In genomic region chr6:31068738-31069340, GRCh38 we compare ENCODE assay signal across 8 cellular contexts. TPM values are rescaled to one million over a fixed set of nuclear protein-coding genes. Genes with fewer than 3 reads are reported as not detected.
DNase-seq lines count a peak whose midpoint lies in the region; ATAC-seq and TF ChIP-seq lines count a peak whose summit lies in the region.

No MANE protein-coding gene starts in this region.

- peaks cover 3% of the 10 kb centered on the region; the same call in 1 of the 2 replicates for H3F3A ChIP-seq in PC-9 (ENCODE audit: insufficient read depth, low read depth)

- TF ChIP-seq CTCF in PC-9 (conservative IDR thresholded peaks at IDR 0.05) = peak; percentile 94

- no peaks in the 10 kb centered on the region for H3K9me2 ChIP-seq in PC-9 (ENCODE audit: insufficient read depth)

- H3K4me3 ChIP-seq in PC-9 = no peak overlapping the region

- DNase-seq in DMS79 (lab: John Stamatoyannopoulos, UW) (peak; percentile 11), HUDEP-2 (lab: John Stamatoyannopoulos, UW; ENCODE audit: unreplicated experiment in 76 of 76) (peak in 69 of 76 experiments; percentile 10 to 83 (median 58)), PC-9 (peak; percentile 61 to 80), activated T-cell treated with anti-CD3 and anti-CD28 coated beads for 48 hours (ENCODE audit: low read depth) (peak; percentile 58), fibroblast of gingiva (ENCODE audit: low read depth) (peak; percentile 69)
- peak; percentile 67 for DNase-seq in natural killer cell treated with Interleukin-12 subunit alpha and Interleukin-12 subunit beta and Interleukin-15 and Interleukin-18, amount 100 ng/mL, for 72 hours (ENCODE audit: low spot score)
- DNase-seq in stimulated activated naive CD4-positive, alpha-beta T cell treated with Interleukin-2 at 50 U/mL for 16 hours (lab: John Stamatoyannopoulos, UW) = peak; percentile 67

- intact Hi-C loops in PC-9 (cut with micrococcal nuclease; ENCODE audit: unreplicated experiment) = no loop called here

- POLR2A ChIA-PET in PC-9 (lab: Charles Lee; ENCODE audit: unreplicated experiment) = no interaction called here

- no TSS peak for BruUV-seq in PC-9 (replicated peaks; lab: Mats Ljungman, UMichigan)

- H2AFZ ChIP-seq in PC-9 = no peak overlapping the region

- H3K4me2 ChIP-seq in PC-9 = no peak overlapping the region

- no peaks in the 10 kb centered on the region for H3K27me3 Mint-ChIP-seq in natural killer cell treated with Interleukin-12 subunit alpha and Interleukin-12 subunit beta and Interleukin-15 and Interleukin-18, amount 100 ng/mL, for 72 hours

- H3K4me1 ChIP-seq in PC-9 (replicated peaks; ENCODE audit: insufficient read depth) = peaks cover 3% of the 10 kb centered on the region; the same call in 1 of the 2 replicates

- H4K20me1 ChIP-seq in PC-9 (ENCODE audit: insufficient read depth) = no peaks in the 10 kb centered on the region

- no peaks in the 10 kb centered on the region for H3K79me2 ChIP-seq in PC-9 (ENCODE audit: low read depth)

- CTCF ChIA-PET in PC-9 (lab: Charles Lee) = interaction anchor here (0.6 to 3.3 kb wide), 6 partner anchors 19 to 994 kb away, joined by 3 to 69 read pairs (median 4); partner anchors contain the start of gene VARS2

- no peaks in the 10 kb centered on the region for H3K9me3 Mint-ChIP-seq in natural killer cell treated with Interleukin-12 subunit alpha and Interleukin-12 subunit beta and Interleukin-15 and Interleukin-18, amount 100 ng/mL, for 72 hours

- no peaks in the 10 kb centered on the region for H3K4me1 Mint-ChIP-seq in natural killer cell treated with Interleukin-12 subunit alpha and Interleukin-12 subunit beta and Interleukin-15 and Interleukin-18, amount 100 ng/mL, for 72 hours (ENCODE audit: low read depth in 2 of 2)

- H3K36me3 ChIP-seq in PC-9 (ENCODE audit: low read depth) = no peaks in the 10 kb centered on the region

- no peaks in the 10 kb centered on the region for H3K9me3 ChIP-seq in PC-9 (ENCODE audit: insufficient read depth, low read depth)

- peak; percentile 73 to 86 for ATAC-seq in natural killer cell treated with Interleukin-12 subunit alpha and Interleukin-12 subunit beta and Interleukin-15 and Interleukin-18, amount 100 ng/mL, for 72 hours
- ATAC-seq in GM19324 (IDR thresholded peaks at IDR 0.05; ENCODE audit: low FRiP score, unreplicated experiment) = no peak

- no peaks in the 10 kb centered on the region for H3K36me3 Mint-ChIP-seq in natural killer cell treated with Interleukin-12 subunit alpha and Interleukin-12 subunit beta and Interleukin-15 and Interleukin-18, amount 100 ng/mL, for 72 hours

- H3K27ac ChIP-seq in PC-9 = no peak overlapping the region

- no peaks in the 10 kb centered on the region for H3K27me3 ChIP-seq in PC-9 (ENCODE audit: insufficient read depth, low read depth)

- no peak overlapping the region for H3K27ac Mint-ChIP-seq in natural killer cell treated with Interleukin-12 subunit alpha and Interleukin-12 subunit beta and Interleukin-15 and Interleukin-18, amount 100 ng/mL, for 72 hours

- no peak overlapping the region for H3K4me3 Mint-ChIP-seq in natural killer cell treated with Interleukin-12 subunit alpha and Interleukin-12 subunit beta and Interleukin-15 and Interleukin-18, amount 100 ng/mL, for 72 hours

RNA-seq across cellular contexts. Expression of gene C6orf15, which starts 43.5 kb away (rescaled TPM):
- 21.1 and 21.6 TPM in 2 replicates for total RNA-seq in PC-9 (2021)
- not detected for total RNA-seq in natural killer cell treated with Interleukin-12 subunit alpha and Interleukin-12 subunit beta and Interleukin-15 and Interleukin-18, amount 100 ng/mL, for 72 hours

RNA-seq across cellular contexts. Expression of gene PSORS1C1, which starts 45.8 kb away (rescaled TPM):
- total RNA-seq in PC-9 (2021) = 29.2 and 34.2 TPM in 2 replicates
- not detected for total RNA-seq in natural killer cell treated with Interleukin-12 subunit alpha and Interleukin-12 subunit beta and Interleukin-15 and Interleukin-18, amount 100 ng/mL, for 72 hours

RNA-seq across cellular contexts. Expression of gene CDSN, which starts 51.4 kb away (rescaled TPM):
- 1.0 and 1.9 TPM in 2 replicates for total RNA-seq in PC-9 (2021)
- total RNA-seq in natural killer cell treated with Interleukin-12 subunit alpha and Interleukin-12 subunit beta and Interleukin-15 and Interleukin-18, amount 100 ng/mL, for 72 hours = not detected

RNA-seq across cellular contexts. Expression of gene MUC22, which starts 58.6 kb away (rescaled TPM):
- not detected in 2 replicates for total RNA-seq in PC-9 (2021)
- not detected for total RNA-seq in natural killer cell treated with Interleukin-12 subunit alpha and Interleukin-12 subunit beta and Interleukin-15 and Interleukin-18, amount 100 ng/mL, for 72 hours

Comparison
In these comparisons a context has a peak if more than half of its experiments do, and no peak if none do; other contexts are left out.
1. DNase-seq: peak in every context shown above with its lines; median percentile 70 in PC-9; 69 in fibroblast of gingiva; 67 in natural killer cell treated with Interleukin-12 subunit alpha and Interleukin-12 subunit beta and Interleukin-15 and Interleukin-18, amount 100 ng/mL, for 72 hours; 67 in stimulated activated naive CD4-positive, alpha-beta T cell treated with Interleukin-2 at 50 U/mL for 16 hours; 58 in HUDEP-2; 58 in activated T-cell treated with anti-CD3 and anti-CD28 coated beads for 48 hours; 11 in DMS79.
2. RNA of gene C6orf15, which starts 43.5 kb away (total RNA-seq): 21.1 to 21.6 TPM in PC-9; not detected in natural killer cell treated with Interleukin-12 subunit alpha and Interleukin-12 subunit beta and Interleukin-15 and Interleukin-18, amount 100 ng/mL, for 72 hours; every median in the first group is over 10 times any median in the second.
3. RNA of gene PSORS1C1, which starts 45.8 kb away (total RNA-seq): 29.2 to 34.2 TPM in PC-9; not detected in natural killer cell treated with Interleukin-12 subunit alpha and Interleukin-12 subunit beta and Interleukin-15 and Interleukin-18, amount 100 ng/mL, for 72 hours; every median in the first group is over 10 times any median in the second.